ENCODE assay signal across 19 cellular contexts in the genomic region with DNA sequence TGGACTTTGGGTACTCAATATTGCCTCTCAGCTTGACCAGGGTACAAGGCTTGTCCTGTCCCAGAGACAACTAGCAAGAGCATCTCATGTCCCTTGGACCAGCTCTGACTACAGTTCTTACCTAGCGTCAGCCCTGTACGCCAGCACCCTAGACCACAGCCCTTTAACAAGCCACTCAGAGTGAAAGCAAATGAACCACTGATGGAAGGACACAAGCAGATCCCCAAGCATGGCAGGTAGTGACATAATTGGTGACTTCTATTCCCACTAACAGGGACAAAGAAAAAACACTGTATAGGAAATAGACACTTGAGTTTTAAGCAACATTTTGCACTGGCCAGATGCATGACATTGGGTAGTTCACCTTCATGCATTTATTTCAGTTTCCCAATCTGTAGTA.
DNase-seq lines count a peak whose midpoint lies in the region; ATAC-seq lines count a peak whose summit lies in the region.
"Had no signal": no experiment of that assay in that cellular context is flagged by ENCODE, and none has a peak within 500 bp of the region (broad histone marks: within the 10 kb centered on the region; RNA-seq: fewer than 3 reads in every experiment).

No MANE protein-coding gene starts in this region.

- no peak for DNase-seq in cortex of kidney (lab: John Stamatoyannopoulos, UW)
- DNase-seq in NCI-H510A treated with DMSO at 0.1 percent for 48 hours (lab: John Stamatoyannopoulos, UW) = no peak
- DNase-seq in HUDEP-2 (lab: John Stamatoyannopoulos, UW; ENCODE audit: unreplicated experiment in 76 of 76) = no peak
- DNase-seq: activated CD4-positive, CD25-positive, alpha-beta regulatory T cell; AML-193; amygdala; DMS 273 treated with DMSO at 0.1 percent for 48 hours; left ventricle myocardium superior; NCI-H1417 treated with DMSO at 0.1 percent for 48 hours; nephron progenitor cell; Peyer's patch; stimulated activated CD4-positive, alpha-beta T cell treated with anti-CD3 and anti-CD28 coated beads, Interleukin-2, amount 100 ng/mL, for 24 hours; SW 1271 had no signal

- ATAC-seq in GM18517 (IDR thresholded peaks at IDR 0.05; ENCODE audit: unreplicated experiment) = peak; percentile 48
- peak; percentile 96 for ATAC-seq in GM19463 (IDR thresholded peaks at IDR 0.05; ENCODE audit: unreplicated experiment)
- ATAC-seq in HG02870 (IDR thresholded peaks at IDR 0.05; ENCODE audit: unreplicated experiment) = peak; percentile 96
- peak; percentile 68 for ATAC-seq in HG03521 (IDR thresholded peaks at IDR 0.05; ENCODE audit: unreplicated experiment)
- no peak for ATAC-seq in GM21360 (IDR thresholded peaks at IDR 0.05; ENCODE audit: unreplicated experiment)
- ATAC-seq: K562, left ventricle myocardium superior had no signal
